In genomic region chr6:52362443-52363221, GRCh38 we compare ENCODE assay signal across 8 cellular contexts. TPM values are rescaled to one million over a fixed set of nuclear protein-coding genes. Genes with fewer than 3 reads are reported as not detected.
DNase-seq lines count a peak whose midpoint lies in the region; ATAC-seq and TF ChIP-seq lines count a peak whose summit lies in the region.

No MANE protein-coding gene starts in this region.

- peaks cover 0 to 41% (median 0%) of the 10 kb centered on the region in 11 experiments; a peak in 4 of 22 replicates for H4K20me1 ChIP-seq in BLaER1 treated with 17β-estradiol and CSF1 and Interleukin-3, amounts not matched to agents 10 nM and 100 nM

- peak overlapping the region; percentile 80 to 89 (median 86) for H3K9ac ChIP-seq in BLaER1 treated with 17β-estradiol and CSF1 and Interleukin-3, amounts not matched to agents 10 nM and 100 nM
- H3K9ac ChIP-seq in skeletal muscle tissue (ENCODE audit: low read depth in 1 of 3, low read length in 3 of 3) = peak overlapping the region; percentile 52 to 81 (median 70)

- H3K4me1 ChIP-seq in BLaER1 treated with 17β-estradiol and CSF1 and Interleukin-3, amounts not matched to agents 10 nM and 100 nM = peaks cover 18 to 35% (median 25%) of the 10 kb centered on the region in 10 experiments
- H3K4me1 ChIP-seq in ascending aorta (peaks cover 0 to 3% of the 10 kb centered on the region in 2 donors), skeletal muscle tissue (ENCODE audit: control insufficient read depth in 3 of 3, insufficient read depth in 3 of 3, low read length in 3 of 3) (peaks cover 11 to 19% (median 14%) of the 10 kb centered on the region in 3 donors)

- peak; percentile 59 for ATAC-seq in GM18907 (IDR thresholded peaks at IDR 0.05; ENCODE audit: unreplicated experiment)
- peak; percentile 45 for ATAC-seq in HG03159 (IDR thresholded peaks at IDR 0.05; ENCODE audit: unreplicated experiment)

- intact Hi-C loops in ascending aorta (cut with DNase I) = loop anchor here (1.0 to 10.0 kb wide), 6 partner anchors 58 to 992 kb away; partner anchors contain the start of genes EFHC1 and FBXO9

- H3K9me3 ChIP-seq in BLaER1 treated with 17β-estradiol and CSF1 and Interleukin-3, amounts not matched to agents 10 nM and 100 nM (replicated peaks in 1 of 11) = no peaks in the 10 kb centered on the region
- H3K9me3 ChIP-seq in ascending aorta (no peaks in the 10 kb centered on the region), iPS-18c (ENCODE audit: control insufficient read depth, insufficient read depth, low read length) (no peaks in the 10 kb centered on the region), skeletal muscle tissue (ENCODE audit: control insufficient read depth in 3 of 3, low read length in 3 of 3) (no peaks in the 10 kb centered on the region)

- H3K27me3 ChIP-seq in BLaER1 treated with 17β-estradiol and CSF1 and Interleukin-3, amounts not matched to agents 10 nM and 100 nM = no peaks in the 10 kb centered on the region
- H3K27me3 ChIP-seq in ascending aorta (no peaks in the 10 kb centered on the region), skeletal muscle tissue (ENCODE audit: control insufficient read depth in 3 of 3, insufficient read depth in 3 of 3, low read length in 3 of 3) (peaks cover 8 to 16% (median 14%) of the 10 kb centered on the region in 3 donors)

- peak overlapping the region; percentile 80 to 97 (median 91) for H3K4me3 ChIP-seq in BLaER1 treated with 17β-estradiol and CSF1 and Interleukin-3, amounts not matched to agents 10 nM and 100 nM
- H3K4me3 ChIP-seq in ascending aorta (peak overlapping the region; percentile 87 to 90), iPS-18c (ENCODE audit: insufficient read depth, low read depth, low read length) (peak overlapping the region; percentile 80), skeletal muscle tissue (ENCODE audit: low read length in 3 of 3) (peak overlapping the region; percentile 72 to 80 (median 73))

- H3K27ac ChIP-seq in BLaER1 treated with 17β-estradiol and CSF1 and Interleukin-3, amounts not matched to agents 10 nM and 100 nM = peak overlapping the region; percentile 43 to 86 (median 82); a peak in 21 of 22 replicates
- peak overlapping the region in 1 of 2 donors; percentile 54 for H3K27ac ChIP-seq in ascending aorta
- no peak overlapping the region for H3K27ac ChIP-seq in skeletal muscle tissue (ENCODE audit: low read depth, low read length)

- DNase-seq in SHP77 (lab: John Stamatoyannopoulos, UW) (peak; percentile 7 to 27), ascending aorta (ENCODE audit: low spot score in 2 of 2) (peak in 1 of 2 donors; percentile 69), epidermal melanocyte (ENCODE audit: insufficient read length, low spot score) (no peak)

- H3K4me2 ChIP-seq in BLaER1 treated with 17β-estradiol and CSF1 and Interleukin-3, amounts not matched to agents 10 nM and 100 nM = peak overlapping the region; percentile 90 to 99 (median 97)

- H3K36me3 ChIP-seq in BLaER1 treated with 17β-estradiol and CSF1 and Interleukin-3, amounts not matched to agents 10 nM and 100 nM = peaks cover 0 to 16% (median 7%) of the 10 kb centered on the region in 11 experiments; a peak in 15 of 22 replicates
- H3K36me3 ChIP-seq in ascending aorta = no peaks in the 10 kb centered on the region
- no peaks in the 10 kb centered on the region for H3K36me3 ChIP-seq in skeletal muscle tissue (ENCODE audit: control insufficient read depth in 3 of 3, insufficient read depth in 3 of 3, low read length in 3 of 3)

- no peak for TF ChIP-seq CTCF in ascending aorta (IDR thresholded peaks at IDR 0.05)

RNA-seq across cellular contexts. Expression of gene PAQR8, which starts 0.7 kb away (rescaled TPM):
- total RNA-seq in ascending aorta = 6.1 TPM
- total RNA-seq in skeletal muscle tissue = 6.3 TPM

RNA-seq across cellular contexts. Expression of gene EFHC1, which starts 57.5 kb away (rescaled TPM):
- total RNA-seq in ascending aorta (7.3 TPM), skeletal muscle tissue (14.1 TPM)
